ENCODE assay signal across 1 cellular context in the genomic region with DNA sequence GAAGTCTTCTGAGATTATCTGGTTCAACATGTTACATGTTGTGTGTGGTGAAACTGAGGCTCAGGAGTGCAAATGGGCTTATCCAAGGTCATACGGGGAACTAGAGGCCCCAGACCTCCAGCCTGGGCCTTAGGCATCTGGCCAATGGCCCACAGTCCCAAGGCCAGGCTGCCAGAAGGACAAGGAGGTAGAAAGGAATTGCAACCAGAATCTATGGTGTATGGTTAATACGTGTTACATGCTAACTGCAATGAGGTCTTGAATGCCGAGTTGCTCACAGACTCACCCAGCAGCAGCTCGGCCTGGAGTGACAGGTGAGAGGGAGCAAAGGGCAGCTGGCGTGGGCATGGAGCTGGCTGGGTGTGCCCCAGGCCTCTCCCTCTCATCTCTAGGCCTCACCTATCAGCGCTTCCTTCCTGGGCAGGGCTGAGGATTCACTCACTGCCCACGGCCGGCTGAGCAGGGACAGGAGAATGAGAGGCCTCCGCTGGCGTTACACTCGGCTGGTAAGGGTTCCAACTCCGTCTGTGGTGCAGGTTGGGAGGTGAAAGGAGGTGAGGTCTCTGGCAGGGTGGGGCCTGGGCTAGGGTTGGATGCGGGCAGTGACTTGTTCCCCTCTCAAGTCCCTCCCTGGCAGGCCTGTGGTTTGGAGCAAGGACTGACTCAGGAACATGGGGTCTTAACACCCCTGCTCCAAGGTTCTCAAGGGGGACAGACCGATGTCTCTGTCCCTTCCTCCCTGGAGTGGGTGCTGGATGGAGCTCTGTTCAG.
TF ChIP-seq lines count a peak whose summit lies in the region.

A gene (plus strand): TSS at position 437 of the 771 bp plus-strand sequence. CDS start 37 bp downstream, at position 474.

TF ChIP-seq in GM12878, 131 proteins besides CTCF, POLR2A, EP300 and RAD21:
- TF ChIP-seq CBFB (IDR thresholded peaks at IDR 0.05; ENCODE audit: low read depth) (no peak), MTA2 (IDR thresholded peaks at IDR 0.05; ENCODE audit: low read depth) (no peak), POU2F2 (IDR thresholded peaks at IDR 0.05; ENCODE audit: borderline replicate concordance, low read depth, low read length) (no peak), ASH2L (IDR thresholded peaks at IDR 0.05; ENCODE audit: borderline replicate concordance, low read depth) (no peak), NR2C1 (IDR thresholded peaks at IDR 0.05) (no peak), ZNF384 (IDR thresholded peaks at IDR 0.05; ENCODE audit: borderline replicate concordance, low read depth, low read length) (no peak), ZNF622 (IDR thresholded peaks at IDR 0.05) (no peak), CHD4 (IDR thresholded peaks at IDR 0.05) (no peak), RCOR1 (conservative IDR thresholded peaks at IDR 0.05; ENCODE audit: low read depth, low read length) (no peak), HDGF (IDR thresholded peaks at IDR 0.05) (no peak), MYB (IDR thresholded peaks at IDR 0.05; ENCODE audit: borderline replicate concordance, low read depth, low read length) (no peak), SUZ12 (IDR thresholded peaks at IDR 0.05; ENCODE audit: unreplicated experiment) (no peak), HDAC6 (IDR thresholded peaks at IDR 0.05; ENCODE audit: unreplicated experiment) (no peak)
- TF ChIP-seq, protein P1, sequence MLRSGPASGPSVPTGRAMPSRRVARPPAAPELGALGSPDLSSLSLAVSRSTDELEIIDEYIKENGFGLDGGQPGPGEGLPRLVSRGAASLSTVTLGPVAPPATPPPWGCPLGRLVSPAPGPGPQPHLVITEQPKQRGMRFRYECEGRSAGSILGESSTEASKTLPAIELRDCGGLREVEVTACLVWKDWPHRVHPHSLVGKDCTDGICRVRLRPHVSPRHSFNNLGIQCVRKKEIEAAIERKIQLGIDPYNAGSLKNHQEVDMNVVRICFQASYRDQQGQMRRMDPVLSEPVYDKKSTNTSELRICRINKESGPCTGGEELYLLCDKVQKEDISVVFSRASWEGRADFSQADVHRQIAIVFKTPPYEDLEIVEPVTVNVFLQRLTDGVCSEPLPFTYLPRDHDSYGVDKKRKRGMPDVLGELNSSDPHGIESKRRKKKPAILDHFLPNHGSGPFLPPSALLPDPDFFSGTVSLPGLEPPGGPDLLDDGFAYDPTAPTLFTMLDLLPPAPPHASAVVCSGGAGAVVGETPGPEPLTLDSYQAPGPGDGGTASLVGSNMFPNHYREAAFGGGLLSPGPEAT (IDR thresholded peaks at IDR 0.05; ENCODE audit: low read depth), result no peak
- TF ChIP-seq, protein P2, sequence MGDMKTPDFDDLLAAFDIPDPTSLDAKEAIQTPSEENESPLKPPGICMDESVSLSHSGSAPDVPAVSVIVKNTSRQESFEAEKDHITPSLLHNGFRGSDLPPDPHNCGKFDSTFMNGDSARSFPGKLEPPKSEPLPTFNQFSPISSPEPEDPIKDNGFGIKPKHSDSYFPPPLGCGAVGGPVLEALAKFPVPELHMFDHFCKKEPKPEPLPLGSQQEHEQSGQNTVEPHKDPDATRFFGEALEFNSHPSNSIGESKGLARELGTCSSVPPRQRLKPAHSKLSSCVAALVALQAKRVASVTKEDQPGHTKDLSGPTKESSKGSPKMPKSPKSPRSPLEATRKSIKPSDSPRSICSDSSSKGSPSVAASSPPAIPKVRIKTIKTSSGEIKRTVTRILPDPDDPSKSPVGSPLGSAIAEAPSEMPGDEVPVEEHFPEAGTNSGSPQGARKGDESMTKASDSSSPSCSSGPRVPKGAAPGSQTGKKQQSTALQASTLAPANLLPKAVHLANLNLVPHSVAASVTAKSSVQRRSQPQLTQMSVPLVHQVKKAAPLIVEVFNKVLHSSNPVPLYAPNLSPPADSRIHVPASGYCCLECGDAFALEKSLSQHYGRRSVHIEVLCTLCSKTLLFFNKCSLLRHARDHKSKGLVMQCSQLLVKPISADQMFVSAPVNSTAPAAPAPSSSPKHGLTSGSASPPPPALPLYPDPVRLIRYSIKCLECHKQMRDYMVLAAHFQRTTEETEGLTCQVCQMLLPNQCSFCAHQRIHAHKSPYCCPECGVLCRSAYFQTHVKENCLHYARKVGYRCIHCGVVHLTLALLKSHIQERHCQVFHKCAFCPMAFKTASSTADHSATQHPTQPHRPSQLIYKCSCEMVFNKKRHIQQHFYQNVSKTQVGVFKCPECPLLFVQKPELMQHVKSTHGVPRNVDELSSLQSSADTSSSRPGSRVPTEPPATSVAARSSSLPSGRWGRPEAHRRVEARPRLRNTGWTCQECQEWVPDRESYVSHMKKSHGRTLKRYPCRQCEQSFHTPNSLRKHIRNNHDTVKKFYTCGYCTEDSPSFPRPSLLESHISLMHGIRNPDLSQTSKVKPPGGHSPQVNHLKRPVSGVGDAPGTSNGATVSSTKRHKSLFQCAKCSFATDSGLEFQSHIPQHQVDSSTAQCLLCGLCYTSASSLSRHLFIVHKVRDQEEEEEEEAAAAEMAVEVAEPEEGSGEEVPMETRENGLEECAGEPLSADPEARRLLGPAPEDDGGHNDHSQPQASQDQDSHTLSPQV (IDR thresholded peaks at IDR 0.05), result no peak
- TF ChIP-seq, protein P3, sequence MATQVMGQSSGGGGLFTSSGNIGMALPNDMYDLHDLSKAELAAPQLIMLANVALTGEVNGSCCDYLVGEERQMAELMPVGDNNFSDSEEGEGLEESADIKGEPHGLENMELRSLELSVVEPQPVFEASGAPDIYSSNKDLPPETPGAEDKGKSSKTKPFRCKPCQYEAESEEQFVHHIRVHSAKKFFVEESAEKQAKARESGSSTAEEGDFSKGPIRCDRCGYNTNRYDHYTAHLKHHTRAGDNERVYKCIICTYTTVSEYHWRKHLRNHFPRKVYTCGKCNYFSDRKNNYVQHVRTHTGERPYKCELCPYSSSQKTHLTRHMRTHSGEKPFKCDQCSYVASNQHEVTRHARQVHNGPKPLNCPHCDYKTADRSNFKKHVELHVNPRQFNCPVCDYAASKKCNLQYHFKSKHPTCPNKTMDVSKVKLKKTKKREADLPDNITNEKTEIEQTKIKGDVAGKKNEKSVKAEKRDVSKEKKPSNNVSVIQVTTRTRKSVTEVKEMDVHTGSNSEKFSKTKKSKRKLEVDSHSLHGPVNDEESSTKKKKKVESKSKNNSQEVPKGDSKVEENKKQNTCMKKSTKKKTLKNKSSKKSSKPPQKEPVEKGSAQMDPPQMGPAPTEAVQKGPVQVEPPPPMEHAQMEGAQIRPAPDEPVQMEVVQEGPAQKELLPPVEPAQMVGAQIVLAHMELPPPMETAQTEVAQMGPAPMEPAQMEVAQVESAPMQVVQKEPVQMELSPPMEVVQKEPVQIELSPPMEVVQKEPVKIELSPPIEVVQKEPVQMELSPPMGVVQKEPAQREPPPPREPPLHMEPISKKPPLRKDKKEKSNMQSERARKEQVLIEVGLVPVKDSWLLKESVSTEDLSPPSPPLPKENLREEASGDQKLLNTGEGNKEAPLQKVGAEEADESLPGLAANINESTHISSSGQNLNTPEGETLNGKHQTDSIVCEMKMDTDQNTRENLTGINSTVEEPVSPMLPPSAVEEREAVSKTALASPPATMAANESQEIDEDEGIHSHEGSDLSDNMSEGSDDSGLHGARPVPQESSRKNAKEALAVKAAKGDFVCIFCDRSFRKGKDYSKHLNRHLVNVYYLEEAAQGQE (IDR thresholded peaks at IDR 0.05; ENCODE audit: low read depth, low read length), result no peak
- TF ChIP-seq, protein P4, sequence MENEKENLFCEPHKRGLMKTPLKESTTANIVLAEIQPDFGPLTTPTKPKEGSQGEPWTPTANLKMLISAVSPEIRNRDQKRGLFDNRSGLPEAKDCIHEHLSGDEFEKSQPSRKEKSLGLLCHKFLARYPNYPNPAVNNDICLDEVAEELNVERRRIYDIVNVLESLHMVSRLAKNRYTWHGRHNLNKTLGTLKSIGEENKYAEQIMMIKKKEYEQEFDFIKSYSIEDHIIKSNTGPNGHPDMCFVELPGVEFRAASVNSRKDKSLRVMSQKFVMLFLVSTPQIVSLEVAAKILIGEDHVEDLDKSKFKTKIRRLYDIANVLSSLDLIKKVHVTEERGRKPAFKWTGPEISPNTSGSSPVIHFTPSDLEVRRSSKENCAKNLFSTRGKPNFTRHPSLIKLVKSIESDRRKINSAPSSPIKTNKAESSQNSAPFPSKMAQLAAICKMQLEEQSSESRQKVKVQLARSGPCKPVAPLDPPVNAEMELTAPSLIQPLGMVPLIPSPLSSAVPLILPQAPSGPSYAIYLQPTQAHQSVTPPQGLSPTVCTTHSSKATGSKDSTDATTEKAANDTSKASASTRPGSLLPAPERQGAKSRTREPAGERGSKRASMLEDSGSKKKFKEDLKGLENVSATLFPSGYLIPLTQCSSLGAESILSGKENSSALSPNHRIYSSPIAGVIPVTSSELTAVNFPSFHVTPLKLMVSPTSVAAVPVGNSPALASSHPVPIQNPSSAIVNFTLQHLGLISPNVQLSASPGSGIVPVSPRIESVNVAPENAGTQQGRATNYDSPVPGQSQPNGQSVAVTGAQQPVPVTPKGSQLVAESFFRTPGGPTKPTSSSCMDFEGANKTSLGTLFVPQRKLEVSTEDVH (IDR thresholded peaks at IDR 0.05; ENCODE audit: low read depth, partially characterized antibody), result no peak
- TF ChIP-seq, protein P5, sequence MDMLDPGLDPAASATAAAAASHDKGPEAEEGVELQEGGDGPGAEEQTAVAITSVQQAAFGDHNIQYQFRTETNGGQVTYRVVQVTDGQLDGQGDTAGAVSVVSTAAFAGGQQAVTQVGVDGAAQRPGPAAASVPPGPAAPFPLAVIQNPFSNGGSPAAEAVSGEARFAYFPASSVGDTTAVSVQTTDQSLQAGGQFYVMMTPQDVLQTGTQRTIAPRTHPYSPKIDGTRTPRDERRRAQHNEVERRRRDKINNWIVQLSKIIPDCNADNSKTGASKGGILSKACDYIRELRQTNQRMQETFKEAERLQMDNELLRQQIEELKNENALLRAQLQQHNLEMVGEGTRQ (IDR thresholded peaks at IDR 0.05; ENCODE audit: borderline replicate concordance, low read depth, low read length), result no peak
- TF ChIP-seq, protein P6, sequence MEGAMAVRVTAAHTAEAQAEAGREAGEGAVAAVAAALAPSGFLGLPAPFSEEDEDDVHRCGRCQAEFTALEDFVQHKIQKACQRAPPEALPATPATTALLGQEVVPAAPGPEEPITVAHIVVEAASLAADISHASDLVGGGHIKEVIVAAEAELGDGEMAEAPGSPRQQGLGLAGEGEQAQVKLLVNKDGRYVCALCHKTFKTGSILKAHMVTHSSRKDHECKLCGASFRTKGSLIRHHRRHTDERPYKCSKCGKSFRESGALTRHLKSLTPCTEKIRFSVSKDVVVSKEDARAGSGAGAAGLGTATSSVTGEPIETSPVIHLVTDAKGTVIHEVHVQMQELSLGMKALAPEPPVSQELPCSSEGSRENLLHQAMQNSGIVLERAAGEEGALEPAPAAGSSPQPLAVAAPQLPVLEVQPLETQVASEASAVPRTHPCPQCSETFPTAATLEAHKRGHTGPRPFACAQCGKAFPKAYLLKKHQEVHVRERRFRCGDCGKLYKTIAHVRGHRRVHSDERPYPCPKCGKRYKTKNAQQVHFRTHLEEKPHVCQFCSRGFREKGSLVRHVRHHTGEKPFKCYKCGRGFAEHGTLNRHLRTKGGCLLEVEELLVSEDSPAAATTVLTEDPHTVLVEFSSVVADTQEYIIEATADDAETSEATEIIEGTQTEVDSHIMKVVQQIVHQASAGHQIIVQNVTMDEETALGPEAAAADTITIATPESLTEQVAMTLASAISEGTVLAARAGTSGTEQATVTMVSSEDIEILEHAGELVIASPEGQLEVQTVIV (IDR thresholded peaks at IDR 0.05; ENCODE audit: borderline replicate concordance, partially characterized antibody), result no peak
